In the genomic region with DNA sequence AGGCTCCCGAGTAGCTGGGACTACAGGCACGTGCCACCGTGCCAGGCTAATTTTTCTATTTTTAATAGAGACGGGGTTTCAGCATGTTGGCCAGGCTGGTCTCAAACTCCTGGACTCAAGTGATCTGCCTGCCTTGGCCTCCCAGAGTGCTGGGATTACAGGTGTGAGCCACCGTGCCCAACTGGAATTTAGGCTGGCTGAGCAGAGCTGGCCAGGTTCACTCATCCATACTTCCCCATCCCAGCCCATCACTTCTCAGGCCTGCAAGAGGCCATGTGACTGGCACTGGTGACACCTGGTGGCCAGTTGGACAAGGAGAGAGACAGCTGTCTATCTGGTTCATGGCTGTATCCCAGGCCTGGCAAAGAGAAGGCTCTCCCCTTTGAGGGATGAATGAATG, we compare ENCODE assay signal across 1 cellular context.
TF ChIP-seq lines count a peak whose summit lies in the region.

No MANE protein-coding gene starts in this region.

TF ChIP-seq in K562, 482 proteins besides CTCF, POLR2A, EP300 and RAD21 (continued from another document):
- TF ChIP-seq STAG1 (CRISPR knock-in tag; IDR thresholded peaks at IDR 0.05; ENCODE audit: borderline replicate concordance), result peak; percentile 75; the same call in 1 of the 2 replicates
- TF ChIP-seq ZFP36 (IDR thresholded peaks at IDR 0.05; ENCODE audit: low read depth, low read length, partially characterized antibody), result peak; percentile 10
TF ChIP-seq in K562: peak in this region for 37; not testable (repeated sequence) for 445.
